In genomic region chr17:62135742-62136141, GRCh38 we compare ENCODE assay signal across 22 cellular contexts.
DNase-seq lines count a peak whose midpoint lies in the region; ATAC-seq, FAIRE-seq and TF ChIP-seq lines count a peak whose summit lies in the region.
"Had no signal": no experiment of that assay in that cellular context is flagged by ENCODE, and none has a peak within 500 bp of the region (broad histone marks: within the 10 kb centered on the region; RNA-seq: fewer than 3 reads in every experiment).

No MANE protein-coding gene starts in this region.

- CTCF ChIA-PET in K562 (lab: Yijun Ruan, JAX; ENCODE audit: low intra/inter-chr PET ratio) = no interaction called here

- H3K27ac ChIP-seq in K562 (ENCODE audit: extremely low read depth, low read depth, low read length) (no peak overlapping the region), ascending aorta (no peak overlapping the region)
- H3K27ac ChIP-seq: 22Rv1, BLaER1, C4-2B had no signal

- H4K20me1 ChIP-seq in K562 (replicated peaks; ENCODE audit: control insufficient read depth, insufficient read depth, low read length) = no peaks in the 10 kb centered on the region
- H4K20me1 ChIP-seq: BLaER1 had no signal

- TF ChIP-seq RAD21 in K562 (CRISPR knock-in tag; conservative IDR thresholded peaks at IDR 0.05 in 1 of 2, IDR thresholded peaks at IDR 0.05 in 1 of 2) = no peak

- H3K4me1 ChIP-seq in K562 (replicated peaks in 1 of 2; ENCODE audit: control insufficient read depth in 2 of 2, insufficient read depth in 2 of 2, low read length in 2 of 2) = peaks cover 0 to 5% of the 10 kb centered on the region in 2 experiments; a peak in 1 of 5 replicates
- no peaks in the 10 kb centered on the region for H3K4me1 ChIP-seq in ascending aorta
- H3K4me1 ChIP-seq: BLaER1 had no signal

- BruUV-seq in K562 (replicated peaks; lab: Mats Ljungman, UMichigan) = no TSS peak

- no peaks in the 10 kb centered on the region for H3K36me3 ChIP-seq in K562 (ENCODE audit: control insufficient read depth, insufficient read depth, low read length)
- no peaks in the 10 kb centered on the region for H3K36me3 ChIP-seq in ascending aorta
- H3K36me3 ChIP-seq: BLaER1, HAP-1 had no signal

- no peak overlapping the region for H3K9ac ChIP-seq in K562 (ENCODE audit: insufficient read depth in 1 of 2, low read depth in 2 of 2, low read length in 2 of 2)
- H3K9ac ChIP-seq: BLaER1 had no signal

- intact Hi-C loops in K562 (cut with micrococcal nuclease) (no loop called here), ascending aorta (cut with DNase I) (no loop called here)

- H3K27me3 ChIP-seq in K562 (ENCODE audit: control insufficient read depth in 2 of 2, insufficient read depth in 2 of 2, low read length in 2 of 2) (no peaks in the 10 kb centered on the region), ascending aorta (no peaks in the 10 kb centered on the region)
- H3K27me3 ChIP-seq: BLaER1 had no signal

- WGBS in K562 (ENCODE audit: insufficient coverage, low coverage, missing lambda C conversion rate) = 58% methylated on average over 1 of the region's 1 CpG

- peak overlapping the region; percentile 67; the same call in 1 of the 2 replicates for H2AFZ ChIP-seq in K562 (ENCODE audit: low read depth, low read length)

- in situ Hi-C loops in K562 (cut with MboI) = no loop called here

- no peak for ATAC-seq in K562
- ATAC-seq: CD8-positive, alpha-beta T cell had no signal

- no peak for TF ChIP-seq CTCF in K562 (IDR thresholded peaks at IDR 0.05 in 2 of 3, conservative IDR thresholded peaks at IDR 0.05 in 1 of 3; ENCODE audit: insufficient read depth in 2 of 3, low read depth in 1 of 3, low read length in 3 of 3)
- no peak for TF ChIP-seq CTCF in ascending aorta (IDR thresholded peaks at IDR 0.05)

- H3K4me3 ChIP-seq in K562 (no peak overlapping the region), ascending aorta (no peak overlapping the region)
- H3K4me3 ChIP-seq: BLaER1, HAP-1 had no signal

- no peaks in the 10 kb centered on the region for H3K9me1 ChIP-seq in K562 (ENCODE audit: control insufficient read depth, insufficient read depth, low read length)

- peak; percentile 60 for FAIRE-seq in K562 (lab: Jason Lieb, UNC)
- peak; percentile 93 for FAIRE-seq in urothelium cell line (lab: Jason Lieb, UNC)
- FAIRE-seq: A204.1, GM12891, GM18507, H54 had no signal

- no peak for TF ChIP-seq POLR2A in K562 (conservative IDR thresholded peaks at IDR 0.05)

- POLR2A ChIA-PET in K562 (lab: Yijun Ruan, JAX) = interaction anchor here (1.0 kb wide), 1 partner anchor 8 kb away, joined by 3 read pairs; no protein-coding TSS in a partner anchor

- H3K9me3 ChIP-seq in K562 (replicated peaks; ENCODE audit: control insufficient read depth, insufficient read depth, low read depth, low read length) (no peaks in the 10 kb centered on the region; the same call in 1 of the 2 replicates), ascending aorta (no peaks in the 10 kb centered on the region)
- H3K9me3 ChIP-seq: Caco-2, HAP-1 had no signal

- H3K79me2 ChIP-seq in K562 (ENCODE audit: control insufficient read depth, insufficient read depth, low read length) = no peaks in the 10 kb centered on the region

- DNase-seq in NCI-H1694 treated with DMSO at 0.1 percent for 48 hours (lab: John Stamatoyannopoulos, UW) (peak; percentile 42), NCI-H1694 (lab: John Stamatoyannopoulos, UW) (no peak), K562 (ENCODE audit: extremely low read depth in 1 of 4, low spot score in 3 of 4) (no peak), urothelium cell line (ENCODE audit: low spot score) (no peak), NCI-H2081 treated with DMSO at 0.1 percent for 48 hours (lab: John Stamatoyannopoulos, UW) (no peak), ascending aorta (ENCODE audit: low spot score in 2 of 2) (no peak)
- DNase-seq: Caco-2; CD4-positive, CD25-positive, alpha-beta regulatory T cell; CD8-positive, alpha-beta T cell; DMS 273 treated with DMSO at 0.1 percent for 48 hours; DMS79; GDM1; GOT3; HFFc6 had no signal

- no peak overlapping the region for H3K4me2 ChIP-seq in K562 (ENCODE audit: insufficient read depth, low read length)
- H3K4me2 ChIP-seq: BLaER1 had no signal

- TF ChIP-seq EP300 in K562 (IDR thresholded peaks at IDR 0.05; ENCODE audit: low read length) = no peak

TF ChIP-seq in K562, 482 proteins besides CTCF, POLR2A, EP300 and RAD21:
- TF ChIP-seq ZNF512 (tag; IDR thresholded peaks at IDR 0.05) (no peak), ZBTB11 (CRISPR knock-in tag; IDR thresholded peaks at IDR 0.05) (peak in 1 of 3 experiments; percentile 95; a peak in 2 of 6 replicates), THAP12 (CRISPR knock-in tag; IDR thresholded peaks at IDR 0.05) (no peak), FIP1L1 (IDR thresholded peaks at IDR 0.05; ENCODE audit: low read depth, low read length, poor library complexity, severe bottlenecking) (no peak), MYC (IDR thresholded peaks at IDR 0.05; ENCODE audit: low read depth, low read length) (no peak), MYC (CRISPR knock-in tag; IDR thresholded peaks at IDR 0.05; ENCODE audit: borderline replicate concordance, low read depth) (no peak), EWSR1 (IDR thresholded peaks at IDR 0.05; ENCODE audit: borderline replicate concordance, low read depth, partially characterized antibody) (peak; percentile 51), ZSCAN32 (CRISPR knock-in tag; IDR thresholded peaks at IDR 0.05) (no peak), TBL1XR1 (IDR thresholded peaks at IDR 0.05; ENCODE audit: low read length in 2 of 2) (no peak)
